In genomic region chr5:156456857-156457256, GRCh38 we compare ENCODE assay signal across 19 cellular contexts.
A peak's percentile ranks its signal among the peaks of the same experiment; 100 is the strongest.
DNase-seq lines count a peak whose midpoint lies in the region; ATAC-seq and TF ChIP-seq lines count a peak whose summit lies in the region.
"Had no signal": no experiment of that assay in that cellular context is flagged by ENCODE, and none has a peak within 500 bp of the region (broad histone marks: within the 10 kb centered on the region; RNA-seq: fewer than 3 reads in every experiment).

No MANE protein-coding gene starts in this region.

- no peak for TF ChIP-seq CTCF in osteocyte (IDR thresholded peaks at IDR 0.05)

- H3K27me3 Mint-ChIP-seq in osteocyte (ENCODE audit: unreplicated experiment), result no peaks in the 10 kb centered on the region

- no peaks in the 10 kb centered on the region for H3K36me3 Mint-ChIP-seq in osteocyte (ENCODE audit: unreplicated experiment)
- H3K36me3 Mint-ChIP-seq: CD4-positive, CD25-positive, alpha-beta regulatory T cell had no signal

- H3K4me1 Mint-ChIP-seq in osteocyte (ENCODE audit: unreplicated experiment), result peaks cover 31% of the 10 kb centered on the region
- H3K4me1 Mint-ChIP-seq: CD4-positive, CD25-positive, alpha-beta regulatory T cell had no signal

- H3K9me3 Mint-ChIP-seq in osteocyte (ENCODE audit: unreplicated experiment), result no peaks in the 10 kb centered on the region
- H3K9me3 Mint-ChIP-seq: GM23338 had no signal

- H3K4me3 Mint-ChIP-seq in osteocyte (ENCODE audit: unreplicated experiment), result no peak overlapping the region
- H3K4me3 Mint-ChIP-seq: CD4-positive, CD25-positive, alpha-beta regulatory T cell; GM23338 had no signal

- H3K27ac Mint-ChIP-seq in osteocyte (ENCODE audit: unreplicated experiment), result peak overlapping the region; percentile 89
- H3K27ac Mint-ChIP-seq: CD4-positive, CD25-positive, alpha-beta regulatory T cell had no signal

- ATAC-seq in GM18867 (IDR thresholded peaks at IDR 0.05; ENCODE audit: unreplicated experiment), result peak; percentile 82
- ATAC-seq in GM21576 (IDR thresholded peaks at IDR 0.05; ENCODE audit: unreplicated experiment), result peak; percentile 49
- peak; percentile 74 for ATAC-seq in HG03439 (IDR thresholded peaks at IDR 0.05; ENCODE audit: unreplicated experiment)
- ATAC-seq in HG03039 (IDR thresholded peaks at IDR 0.05; ENCODE audit: unreplicated experiment), result no peak
- ATAC-seq: GM23338, HCT116, K562 had no signal

- DNase-seq in osteocyte (ENCODE audit: extremely low spot score, unreplicated experiment) (no peak), NCI-H510A (lab: John Stamatoyannopoulos, UW) (no peak), HCEC 1CT (no peak)
- DNase-seq: BE2C; CD4-positive, CD25-positive, alpha-beta regulatory T cell; COR-L47; DMS 273 treated with DMSO at 0.1 percent for 48 hours; DND-41; NCI-H1105 treated with DMSO at 0.1 percent for 48 hours; NCI-H1694; PC-9; SIG-M5 had no signal
